In the genomic region with DNA sequence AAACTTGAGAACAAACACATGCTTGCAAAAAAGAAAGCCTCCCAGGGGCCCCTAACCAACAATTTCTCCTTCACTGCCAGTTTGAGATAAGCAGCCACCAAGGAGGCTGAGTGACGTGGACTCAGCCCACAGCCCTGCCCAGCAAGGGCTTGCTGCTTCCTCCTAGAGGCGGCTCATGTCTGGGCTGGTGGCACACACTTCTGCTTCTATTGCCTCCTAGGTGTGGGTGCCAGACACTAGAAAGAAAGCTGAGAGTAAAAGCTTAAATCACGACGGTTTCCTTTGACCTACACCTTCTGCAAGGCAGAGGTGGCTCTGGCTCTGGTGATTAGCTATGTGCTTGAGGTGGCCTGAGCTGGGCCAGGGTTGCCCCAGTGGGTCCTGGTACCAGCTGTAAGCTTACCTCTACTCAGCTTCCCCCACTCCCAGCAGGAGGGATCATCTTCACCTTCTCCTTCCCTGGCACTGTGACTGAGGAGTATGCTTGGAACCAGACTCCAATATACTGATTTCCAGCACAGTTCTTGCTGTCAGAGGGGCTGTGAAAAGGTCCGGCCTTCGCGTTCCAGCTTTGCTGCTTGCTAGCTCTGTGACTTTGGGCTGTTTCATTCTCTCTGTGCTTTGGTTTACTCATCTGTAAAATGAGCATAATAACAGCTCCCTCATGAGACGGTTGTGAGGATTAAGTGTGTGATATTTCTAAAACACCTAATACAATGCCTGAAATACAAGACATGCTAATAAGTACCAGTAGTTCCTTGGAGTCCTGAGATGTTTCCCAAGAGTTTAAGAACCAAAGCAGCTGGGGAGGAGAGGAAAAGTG, we compare ENCODE assay signal across 8 cellular contexts.
DNase-seq lines count a peak whose midpoint lies in the region; ATAC-seq and TF ChIP-seq lines count a peak whose summit lies in the region.

No MANE protein-coding gene starts in this region.

- no peaks in the 10 kb centered on the region for H3K36me3 ChIP-seq in body of pancreas (replicated peaks in 1 of 2; ENCODE audit: insufficient read depth in 1 of 2, low read depth in 2 of 2)

- TF ChIP-seq CTCF in GM12872 (IDR thresholded peaks at IDR 0.05; ENCODE audit: insufficient read depth, low read depth, low read length) = 0 out of 3 replicates have a peak, but pooled peaks have one; percentile 16
- no peak for TF ChIP-seq CTCF in body of pancreas (IDR thresholded peaks at IDR 0.05)
- TF ChIP-seq CTCF in GM10266 (IDR thresholded peaks at IDR 0.05; ENCODE audit: control insufficient read depth, insufficient read depth, low read depth, missing control alignments) = no peak

- no peaks in the 10 kb centered on the region for H3K9me3 ChIP-seq in body of pancreas

- no peak for TF ChIP-seq POLR2A in body of pancreas (IDR thresholded peaks at IDR 0.05)

- no peak overlapping the region for H3K27ac ChIP-seq in body of pancreas

- intact Hi-C loops in body of pancreas (cut with DNase I) = no loop called here

- peak; percentile 60 to 73 for DNase-seq in activated CD4-positive, alpha-beta T cell treated with anti-CD3 and anti-CD28 coated beads for 4 hours
- DNase-seq in body of pancreas (peak in 3 of 4 donors; percentile 14 to 25 (median 17)), retina (no peak), NCI-H1105 treated with DMSO at 0.1 percent for 48 hours (lab: John Stamatoyannopoulos, UW) (no peak), GM10266 (ENCODE audit: extremely low spot score) (no peak)
- DNase-seq in stimulated activated CD4-positive, alpha-beta T cell treated with anti-CD3 and anti-CD28 coated beads, Interleukin-2, amount 100 ng/mL, for 4 hours (ENCODE audit: low read depth) = peak; percentile 62

- no peaks in the 10 kb centered on the region for H3K4me1 ChIP-seq in body of pancreas

- H3K27me3 ChIP-seq in body of pancreas = no peaks in the 10 kb centered on the region

- ATAC-seq in body of pancreas (no peak), HG03025 (IDR thresholded peaks at IDR 0.05; ENCODE audit: low FRiP score, unreplicated experiment) (no peak)

- WGBS in body of pancreas, 2 donors = 68 to 76% methylated on average over 8 of the region's 8 CpGs

- no peak overlapping the region for H3K4me3 ChIP-seq in body of pancreas

Comparison
In these comparisons a context has a peak if more than half of its experiments do, and no peak if none do; other contexts are left out.
1. DNase-seq: peak in activated CD4-positive, alpha-beta T cell treated with anti-CD3 and anti-CD28 coated beads for 4 hours (2 of 2), body of pancreas (3 of 4) and stimulated activated CD4-positive, alpha-beta T cell treated with anti-CD3 and anti-CD28 coated beads, Interleukin-2, amount 100 ng/mL, for 4 hours (single experiment); none in retina (single experiment), NCI-H1105 treated with DMSO at 0.1 percent for 48 hours (single experiment) and GM10266 (single experiment).